1 cellular context compared by ENCODE assay signal in genomic region chr21:42183374-42184266, GRCh38.
A peak's percentile ranks its signal among the peaks of the same experiment; 100 is the strongest.
TF ChIP-seq lines count a peak whose summit lies in the region.

No MANE protein-coding gene starts in this region.

TF ChIP-seq in HEK293, 187 proteins besides CTCF, POLR2A, EP300 and RAD21 (continued from another document and continues in another):
- TF ChIP-seq ZBTB6 (tag by site-specific recombination; IDR thresholded peaks at IDR 0.05) (no peak), TSHZ1 (tag by site-specific recombination; IDR thresholded peaks at IDR 0.05; ENCODE audit: borderline replicate concordance) (no peak), ZNF302 (tag by site-specific recombination; IDR thresholded peaks at IDR 0.05; ENCODE audit: low read depth) (no peak), FEZF1 (tag by site-specific recombination; IDR thresholded peaks at IDR 0.05) (no peak), ZNF629 (tag by site-specific recombination; IDR thresholded peaks at IDR 0.05) (no peak), REST (tag by site-specific recombination; IDR thresholded peaks at IDR 0.05) (no peak), ZNF513 (tag by site-specific recombination; IDR thresholded peaks at IDR 0.05) (no peak), ZNF394 (tag by site-specific recombination; IDR thresholded peaks at IDR 0.05; ENCODE audit: borderline replicate concordance) (no peak), ZNF785 (tag by site-specific recombination; IDR thresholded peaks at IDR 0.05) (peak; percentile 55), ZNF677 (tag by site-specific recombination; IDR thresholded peaks at IDR 0.05) (no peak), ZNF114 (tag by site-specific recombination; IDR thresholded peaks at IDR 0.05) (no peak; the same call in 1 of the 2 replicates), ATF2 (tag by site-specific recombination; IDR thresholded peaks at IDR 0.05; ENCODE audit: low read depth) (no peak), ZXDB (tag by site-specific recombination; IDR thresholded peaks at IDR 0.05) (no peak), ZNF416 (tag by site-specific recombination; IDR thresholded peaks at IDR 0.05) (no peak), ZNF488 (tag by site-specific recombination; IDR thresholded peaks at IDR 0.05) (peak; percentile 53; the same call in 1 of the 2 replicates), ZNF449 (tag by site-specific recombination; IDR thresholded peaks at IDR 0.05) (no peak), ZNF19 (tag by site-specific recombination; IDR thresholded peaks at IDR 0.05; ENCODE audit: low read depth) (no peak), PBX3 (CRISPR knock-in tag; IDR thresholded peaks at IDR 0.05) (no peak), ZNF18 (tag by site-specific recombination; IDR thresholded peaks at IDR 0.05) (peak; percentile 62; the same call in 1 of the 2 replicates), ZNF140 (tag by site-specific recombination; IDR thresholded peaks at IDR 0.05) (no peak), ZNF391 (tag by site-specific recombination; IDR thresholded peaks at IDR 0.05; ENCODE audit: borderline replicate concordance, low read depth) (no peak), ZNF777 (tag by site-specific recombination; IDR thresholded peaks at IDR 0.05; ENCODE audit: borderline replicate concordance) (no peak), ZNF426 (tag by site-specific recombination; IDR thresholded peaks at IDR 0.05) (no peak), BCL11B (tag by site-specific recombination; IDR thresholded peaks at IDR 0.05; ENCODE audit: low read depth) (no peak), ZNF335 (tag by site-specific recombination; conservative IDR thresholded peaks at IDR 0.05) (no peak), ZNF521 (tag by site-specific recombination; IDR thresholded peaks at IDR 0.05) (peak; percentile 57; the same call in 1 of the 2 replicates), GFI1B (tag by site-specific recombination; IDR thresholded peaks at IDR 0.05) (no peak), ZNF280D (tag by site-specific recombination; IDR thresholded peaks at IDR 0.05) (no peak), ZNF549 (tag by site-specific recombination; IDR thresholded peaks at IDR 0.05) (no peak), ZNF362 (tag by site-specific recombination; IDR thresholded peaks at IDR 0.05) (no peak), GLI2 (tag by site-specific recombination; IDR thresholded peaks at IDR 0.05; ENCODE audit: borderline replicate concordance, low read depth) (no peak), ZNF311 (tag by site-specific recombination; IDR thresholded peaks at IDR 0.05; ENCODE audit: borderline replicate concordance) (peak; percentile 66), ZNF621 (tag by site-specific recombination; IDR thresholded peaks at IDR 0.05) (peak; percentile 69; the same call in 1 of the 2 replicates), ZNF830 (tag by site-specific recombination; IDR thresholded peaks at IDR 0.05; ENCODE audit: low read depth) (no peak), GLIS2 (tag by site-specific recombination; IDR thresholded peaks at IDR 0.05) (no peak), ZNF670 (tag by site-specific recombination; IDR thresholded peaks at IDR 0.05; ENCODE audit: low read depth) (peak; percentile 21), ZNF350 (tag by site-specific recombination; IDR thresholded peaks at IDR 0.05) (no peak)
